ENCODE assay signal across 8 cellular contexts in genomic region chr3:148992027-148992634, GRCh38. TPM values are rescaled to one million over a fixed set of nuclear protein-coding genes. Genes with fewer than 3 reads are reported as not detected.
DNase-seq lines count a peak whose midpoint lies in the region; ATAC-seq and TF ChIP-seq lines count a peak whose summit lies in the region.

No MANE protein-coding gene starts in this region.

- ATAC-seq in GM21619 (IDR thresholded peaks at IDR 0.05; ENCODE audit: unreplicated experiment) (peak; percentile 22), WTC11 (peak; percentile 25), memory B cell (ENCODE audit: low read depth) (peak; percentile 4)

- H3K4me3 Mint-ChIP-seq in WTC11 (peak overlapping the region; percentile 65), memory B cell (peak overlapping the region; percentile 72)

- H3K36me3 Mint-ChIP-seq in WTC11 (peaks cover 24% of the 10 kb centered on the region), memory B cell (peaks cover 9% of the 10 kb centered on the region)

- peaks cover 27% of the 10 kb centered on the region for H3K27me3 ChIP-seq in HUES64 (ENCODE audit: insufficient read depth, low read length)
- H3K27me3 ChIP-seq in ectodermal cell (ENCODE audit: control insufficient read depth, insufficient read depth, low read length, poor library complexity, severe bottlenecking): peaks cover 21% of the 10 kb centered on the region
- H3K27me3 ChIP-seq in subcutaneous abdominal adipose tissue (ENCODE audit: control insufficient read depth in 5 of 5, insufficient read depth in 4 of 5, low read length in 5 of 5): no peaks in the 10 kb centered on the region

- H3K27ac Mint-ChIP-seq in WTC11: no peak overlapping the region
- H3K27ac Mint-ChIP-seq in memory B cell: peak overlapping the region; percentile 74

- H3K27me3 Mint-ChIP-seq in WTC11 (ENCODE audit: low read depth) (peaks cover 11% of the 10 kb centered on the region), memory B cell (no peaks in the 10 kb centered on the region)

- H3K9me3 ChIP-seq in HUES64 (ENCODE audit: insufficient read depth, low read depth, low read length) (no peaks in the 10 kb centered on the region), ectodermal cell (ENCODE audit: control insufficient read depth, low read length) (no peaks in the 10 kb centered on the region), subcutaneous abdominal adipose tissue (ENCODE audit: control insufficient read depth in 5 of 5, low read length in 5 of 5) (no peaks in the 10 kb centered on the region)

- H3K9ac ChIP-seq in HUES64 (ENCODE audit: low read depth, low read length) (peak overlapping the region; percentile 71), subcutaneous abdominal adipose tissue (ENCODE audit: low read length in 5 of 5) (peak overlapping the region in 4 of 5 donors; percentile 47 to 82 (median 76))

- H3K9me3 Mint-ChIP-seq in WTC11: no peaks in the 10 kb centered on the region
- H3K9me3 Mint-ChIP-seq in memory B cell: no peaks in the 10 kb centered on the region

- TF ChIP-seq CTCF in WTC11 (IDR thresholded peaks at IDR 0.05): no peak

- DNase-seq in NCI-H1436 (lab: John Stamatoyannopoulos, UW) (peak; percentile 14), NCI-H1436 treated with DMSO at 0.1 percent for 48 hours (lab: John Stamatoyannopoulos, UW) (no peak), WTC11 (ENCODE audit: low spot score) (peak; percentile 47), memory B cell (ENCODE audit: low spot score in 2 of 2) (peak; percentile 21 to 33)

- POLR2A ChIA-PET in WTC11 (lab: Charles Lee): interaction anchor here (1.5 kb wide), 1 partner anchor 30 kb away, joined by 3 read pairs; no protein-coding TSS in a partner anchor

- H3K4me1 Mint-ChIP-seq in WTC11 (peaks cover 44% of the 10 kb centered on the region), memory B cell (peaks cover 15% of the 10 kb centered on the region)

- 4% methylated on average over 34 of the region's 34 CpGs for WGBS in HUES64
- 5% methylated on average over 34 of the region's 34 CpGs for WGBS in ectodermal cell, 2 experiments

- no peak overlapping the region; the same call in 1 of the 2 replicates for H3K27ac ChIP-seq in HUES64 (ENCODE audit: low read depth, low read length)
- no peak overlapping the region for H3K27ac ChIP-seq in ectodermal cell (ENCODE audit: insufficient read depth, low read depth, low read length, poor library complexity, severe bottlenecking)
- H3K27ac ChIP-seq in subcutaneous abdominal adipose tissue (ENCODE audit: low read depth, low read length): peak overlapping the region; percentile 74

- H3K4me3 ChIP-seq in HUES64 (ENCODE audit: low read length): peak overlapping the region; percentile 71
- H3K4me3 ChIP-seq in ectodermal cell (ENCODE audit: insufficient read depth, low read depth, low read length): peak overlapping the region; percentile 61
- H3K4me3 ChIP-seq in subcutaneous abdominal adipose tissue (ENCODE audit: low read depth in 1 of 5, low read length in 5 of 5): peak overlapping the region; percentile 52 to 82 (median 73)

- CTCF ChIA-PET in WTC11 (lab: Charles Lee): interaction anchor here (0.7 to 2.5 kb wide), 6 partner anchors 30 to 497 kb away, joined by 3 to 23 read pairs (median 4); no protein-coding TSS in a partner anchor

- peaks cover 14% of the 10 kb centered on the region; the same call in 1 of the 2 replicates for H3K4me1 ChIP-seq in HUES64 (ENCODE audit: insufficient read depth, low read length)
- peaks cover 6% of the 10 kb centered on the region for H3K4me1 ChIP-seq in ectodermal cell (ENCODE audit: control insufficient read depth, insufficient read depth, low read length)
- peaks cover 0 to 25% (median 18%) of the 10 kb centered on the region in 5 donors for H3K4me1 ChIP-seq in subcutaneous abdominal adipose tissue (ENCODE audit: control insufficient read depth in 5 of 5, insufficient read depth in 5 of 5, low read length in 5 of 5)

- H3K36me3 ChIP-seq in HUES64 (ENCODE audit: insufficient read depth, low read length) (peaks cover 18% of the 10 kb centered on the region), ectodermal cell (ENCODE audit: control insufficient read depth, insufficient read depth, low read length) (no peaks in the 10 kb centered on the region), subcutaneous abdominal adipose tissue (ENCODE audit: control insufficient read depth in 5 of 5, insufficient read depth in 5 of 5, low read length in 5 of 5) (peaks cover 20 to 31% (median 24%) of the 10 kb centered on the region in 5 donors)

TF ChIP-seq in WTC11, 78 proteins besides CTCF, POLR2A, EP300 and RAD21:
- no peak for TF ChIP-seq GABPB1 (CRISPR knock-in tag; IDR thresholded peaks at IDR 0.05)
- TF ChIP-seq, protein P1, sequence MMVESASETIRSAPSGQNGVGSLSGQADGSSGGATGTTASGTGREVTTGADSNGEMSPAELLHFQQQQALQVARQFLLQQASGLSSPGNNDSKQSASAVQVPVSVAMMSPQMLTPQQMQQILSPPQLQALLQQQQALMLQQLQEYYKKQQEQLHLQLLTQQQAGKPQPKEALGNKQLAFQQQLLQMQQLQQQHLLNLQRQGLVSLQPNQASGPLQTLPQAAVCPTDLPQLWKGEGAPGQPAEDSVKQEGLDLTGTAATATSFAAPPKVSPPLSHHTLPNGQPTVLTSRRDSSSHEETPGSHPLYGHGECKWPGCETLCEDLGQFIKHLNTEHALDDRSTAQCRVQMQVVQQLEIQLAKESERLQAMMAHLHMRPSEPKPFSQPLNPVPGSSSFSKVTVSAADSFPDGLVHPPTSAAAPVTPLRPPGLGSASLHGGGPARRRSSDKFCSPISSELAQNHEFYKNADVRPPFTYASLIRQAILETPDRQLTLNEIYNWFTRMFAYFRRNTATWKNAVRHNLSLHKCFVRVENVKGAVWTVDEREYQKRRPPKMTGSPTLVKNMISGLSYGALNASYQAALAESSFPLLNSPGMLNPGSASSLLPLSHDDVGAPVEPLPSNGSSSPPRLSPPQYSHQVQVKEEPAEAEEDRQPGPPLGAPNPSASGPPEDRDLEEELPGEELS (CRISPR knock-in tag; IDR thresholded peaks at IDR 0.05): 0 out of 2 replicates have a peak, but pooled peaks have one; percentile 10

RNA-seq across cellular contexts. Expression of gene GYG1, which starts 0.8 kb away (rescaled TPM):
- 37.7 TPM for polyA plus RNA-seq in HUES64 (2013, experiment 1 of 2)
- 36.0 TPM for polyA plus RNA-seq in HUES64 (2013, experiment 2 of 2)
- total RNA-seq in WTC11 (2021): 34.8 to 43.1 TPM (median 41.7 TPM) in 3 replicates
- polyA plus RNA-seq in ectodermal cell (2013, experiment 1 of 4): 32.0 TPM
- 28.8 TPM for polyA plus RNA-seq in ectodermal cell (2013, experiment 2 of 4)
- polyA plus RNA-seq in ectodermal cell (2013, experiment 3 of 4): 34.3 TPM
- 35.7 TPM for polyA plus RNA-seq in ectodermal cell (2013, experiment 4 of 4)
